21 cellular contexts compared by ENCODE assay signal in genomic region chr10:60648761-60649160, GRCh38.
DNase-seq lines count a peak whose midpoint lies in the region; ATAC-seq and TF ChIP-seq lines count a peak whose summit lies in the region.
"Had no signal": no experiment of that assay in that cellular context is flagged by ENCODE, and none has a peak within 500 bp of the region (broad histone marks: within the 10 kb centered on the region; RNA-seq: fewer than 3 reads in every experiment).

No MANE protein-coding gene starts in this region.

- H3K36me3 Mint-ChIP-seq in activated naive CD4-positive, alpha-beta T cell treated with anti-CD3 and anti-CD28 coated beads, Interleukin-2, amount 50 U/mL, for 24 hours = no peaks in the 10 kb centered on the region
- H3K36me3 Mint-ChIP-seq in activated T-helper 17 cell treated with anti-CD3 and anti-CD28 coated beads, Interleukin-2, amount 50 U/mL, for 72 hours (ENCODE audit: low read depth) = no peaks in the 10 kb centered on the region

- H3K9me3 Mint-ChIP-seq in activated naive CD4-positive, alpha-beta T cell treated with anti-CD3 and anti-CD28 coated beads, Interleukin-2, amount 50 U/mL, for 24 hours = no peaks in the 10 kb centered on the region
- no peaks in the 10 kb centered on the region for H3K9me3 Mint-ChIP-seq in activated T-helper 17 cell treated with anti-CD3 and anti-CD28 coated beads, Interleukin-2, amount 50 U/mL, for 72 hours

- DNase-seq in activated naive CD4-positive, alpha-beta T cell (lab: John Stamatoyannopoulos, UW) = no peak
- no peak for DNase-seq in neuronal stem cell (ENCODE audit: low spot score)
- no peak for DNase-seq in DMS79 treated with DMSO at 0.1 percent for 48 hours (lab: John Stamatoyannopoulos, UW)
- no peak for DNase-seq in GM13976 (ENCODE audit: low spot score)
- DNase-seq: 8988T, GDM1, MM.1S, NCI-H1048, NCI-H1417 treated with DMSO at 0.1 percent for 48 hours, NCI-H187, NCI-H446, NCI-H526, PC-3, RPMI8226, SHP77 had no signal

- no peak overlapping the region for H3K27ac ChIP-seq in neuronal stem cell (replicated peaks; ENCODE audit: low read length)
- H3K27ac ChIP-seq: BLaER1 treated with 17β-estradiol and CSF1 and Interleukin-3, amounts not matched to agents 10 nM and 100 nM had no signal

- H3K23ac ChIP-seq in neuronal stem cell (ENCODE audit: low read depth, low read length, poor library complexity) = no peak overlapping the region

- H3K4ac ChIP-seq in neuronal stem cell (ENCODE audit: low read length) = no peak overlapping the region

- no peak overlapping the region for H3K9ac ChIP-seq in neuronal stem cell (ENCODE audit: low read depth, low read length, poor library complexity)
- H3K9ac ChIP-seq: BLaER1 treated with 17β-estradiol and CSF1 and Interleukin-3, amounts not matched to agents 10 nM and 100 nM had no signal

- peaks cover 42% of the 10 kb centered on the region for H3K4me1 Mint-ChIP-seq in activated naive CD4-positive, alpha-beta T cell treated with anti-CD3 and anti-CD28 coated beads, Interleukin-2, amount 50 U/mL, for 24 hours
- H3K4me1 Mint-ChIP-seq in activated T-helper 17 cell treated with anti-CD3 and anti-CD28 coated beads, Interleukin-2, amount 50 U/mL, for 72 hours = peaks cover 40% of the 10 kb centered on the region

- no peak overlapping the region for H3K4me3 Mint-ChIP-seq in activated naive CD4-positive, alpha-beta T cell treated with anti-CD3 and anti-CD28 coated beads, Interleukin-2, amount 50 U/mL, for 24 hours
- H3K4me3 Mint-ChIP-seq in activated T-helper 17 cell treated with anti-CD3 and anti-CD28 coated beads, Interleukin-2, amount 50 U/mL, for 72 hours = no peak overlapping the region

- no peak overlapping the region for H3K18ac ChIP-seq in neuronal stem cell (ENCODE audit: low read length)

- ATAC-seq in activated T-helper 17 cell treated with anti-CD3 and anti-CD28 coated beads, Interleukin-2, amount 50 U/mL, for 72 hours (replicated peaks) = no peak
- no peak for ATAC-seq in HG03520 (IDR thresholded peaks at IDR 0.05; ENCODE audit: unreplicated experiment)
- ATAC-seq: HepG2, K562 had no signal

- H2AFZ ChIP-seq in neuronal stem cell (ENCODE audit: low read length) = peak overlapping the region; percentile 38

- no peak overlapping the region for H2BK5ac ChIP-seq in neuronal stem cell (ENCODE audit: low read length)

- no peaks in the 10 kb centered on the region for H3K27me3 ChIP-seq in neuronal stem cell (ENCODE audit: control insufficient read depth in 3 of 3, insufficient read depth in 3 of 3, low read depth in 1 of 3, low read length in 3 of 3)
- H3K27me3 ChIP-seq: BLaER1 treated with 17β-estradiol and CSF1 and Interleukin-3, amounts not matched to agents 10 nM and 100 nM had no signal

- WGBS in neuronal stem cell (ENCODE audit: extremely low coverage in 2 of 2, insufficient read length in 2 of 2, insufficient replicate concordance in 1 of 2), 2 donors = no CpG with 5 or more reads among the region's 2 CpGs

- H3K4me1 ChIP-seq in neuronal stem cell (ENCODE audit: control insufficient read depth in 2 of 2, insufficient read depth in 1 of 2, low read depth in 1 of 2, low read length in 2 of 2) = peaks cover 0 to 6% of the 10 kb centered on the region in 2 donors

- no peak overlapping the region for H4K91ac ChIP-seq in neuronal stem cell (ENCODE audit: low read depth, low read length, poor library complexity)

- H2BK120ac ChIP-seq in neuronal stem cell (ENCODE audit: low read depth, low read length) = no peak overlapping the region

- H2BK15ac ChIP-seq in neuronal stem cell (ENCODE audit: low read length) = no peak overlapping the region

- no peak for TF ChIP-seq CTCF in GM13976 (IDR thresholded peaks at IDR 0.05; ENCODE audit: borderline replicate concordance, control extremely low read depth, extremely low read depth, insufficient read depth, missing control alignments)

- H3K27me3 Mint-ChIP-seq in activated naive CD4-positive, alpha-beta T cell treated with anti-CD3 and anti-CD28 coated beads, Interleukin-2, amount 50 U/mL, for 24 hours = no peaks in the 10 kb centered on the region
- H3K27me3 Mint-ChIP-seq in activated T-helper 17 cell treated with anti-CD3 and anti-CD28 coated beads, Interleukin-2, amount 50 U/mL, for 72 hours = no peaks in the 10 kb centered on the region

- in situ Hi-C loops in GM13976 (cut with MboI; ENCODE audit: low sequenced_read_pairs, unreplicated experiment) = no loop called here

- H3K79me1 ChIP-seq in neuronal stem cell (ENCODE audit: low read depth, low read length) = no peaks in the 10 kb centered on the region

- H3K27ac Mint-ChIP-seq in activated naive CD4-positive, alpha-beta T cell treated with anti-CD3 and anti-CD28 coated beads, Interleukin-2, amount 50 U/mL, for 24 hours = peak overlapping the region; percentile 69
- H3K27ac Mint-ChIP-seq in activated T-helper 17 cell treated with anti-CD3 and anti-CD28 coated beads, Interleukin-2, amount 50 U/mL, for 72 hours = peak overlapping the region; percentile 36

- no peak overlapping the region for H2BK12ac ChIP-seq in neuronal stem cell (ENCODE audit: low read length)

- no peak overlapping the region for H3K4me3 ChIP-seq in neuronal stem cell (ENCODE audit: low read length in 2 of 2)
- H3K4me3 ChIP-seq: BLaER1 treated with 17β-estradiol and CSF1 and Interleukin-3, amounts not matched to agents 10 nM and 100 nM; K562 had no signal

- no peak overlapping the region for H4K8ac ChIP-seq in neuronal stem cell (ENCODE audit: low read depth, low read length)

- H3K36me3 ChIP-seq in neuronal stem cell (replicated peaks in 1 of 2; ENCODE audit: control insufficient read depth in 2 of 2, insufficient read depth in 2 of 2, low read length in 2 of 2) = no peaks in the 10 kb centered on the region
- H3K36me3 ChIP-seq: BLaER1 treated with 17β-estradiol and CSF1 and Interleukin-3, amounts not matched to agents 10 nM and 100 nM had no signal

- H3K14ac ChIP-seq in neuronal stem cell (ENCODE audit: low read length) = no peak overlapping the region

- H2AK5ac ChIP-seq in neuronal stem cell (ENCODE audit: low read depth, low read length) = no peak overlapping the region

- H3K4me2 ChIP-seq in neuronal stem cell (ENCODE audit: insufficient read depth, low read length, poor library complexity, severe bottlenecking) = no peak overlapping the region
- H3K4me2 ChIP-seq: BLaER1 treated with 17β-estradiol and CSF1 and Interleukin-3, amounts not matched to agents 10 nM and 100 nM had no signal

- no peaks in the 10 kb centered on the region for H3K9me3 ChIP-seq in neuronal stem cell (replicated peaks in 1 of 2; ENCODE audit: control insufficient read depth in 2 of 2, insufficient read depth in 1 of 2, low read depth in 1 of 2, low read length in 2 of 2)
- H3K9me3 ChIP-seq: BLaER1 treated with 17β-estradiol and CSF1 and Interleukin-3, amounts not matched to agents 10 nM and 100 nM had no signal
